8 cellular contexts compared by ENCODE assay signal in the genomic region with DNA sequence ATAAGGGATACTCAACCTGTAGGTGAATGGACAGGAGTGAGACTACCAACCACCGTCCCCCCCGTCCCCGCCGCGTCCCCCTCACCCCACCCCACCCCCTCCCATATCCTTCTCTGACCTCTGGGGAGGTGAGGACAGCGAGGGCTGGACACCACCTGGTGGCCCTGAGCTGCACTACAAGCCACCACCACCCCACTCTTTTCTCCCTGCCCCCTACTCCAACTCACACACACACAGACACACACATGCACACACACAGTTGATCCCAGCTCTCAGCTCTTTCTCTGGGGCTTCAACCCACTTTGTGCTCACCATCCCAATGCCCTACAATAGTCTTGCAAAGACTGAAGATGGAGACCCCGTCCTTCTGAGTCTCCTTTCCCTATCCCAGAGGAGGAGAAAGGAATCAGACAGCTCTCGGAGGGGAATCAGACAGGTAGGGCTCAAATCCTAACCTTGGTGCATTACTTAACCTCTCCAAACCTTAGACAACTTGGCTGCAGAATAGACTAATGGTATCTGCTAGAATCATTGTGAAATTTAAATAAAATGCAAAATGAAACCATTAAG.
A peak's percentile ranks its signal among the peaks of the same experiment; 100 is the strongest.
DNase-seq lines count a peak whose midpoint lies in the region; ATAC-seq and TF ChIP-seq lines count a peak whose summit lies in the region.

No MANE protein-coding gene starts in this region.

- TF ChIP-seq CTCF in CD8-positive, alpha-beta T cell (IDR thresholded peaks at IDR 0.05), result no peak
- TF ChIP-seq CTCF in H9 (conservative IDR thresholded peaks at IDR 0.05) (peak; percentile 70), epithelial cell of proximal tubule (conservative IDR thresholded peaks at IDR 0.05; ENCODE audit: low read depth, low read length) (peak; percentile 73), nephron (IDR thresholded peaks at IDR 0.05; ENCODE audit: unreplicated experiment in 3 of 3) (peak; percentile 36 to 51 (median 46))

- no peak overlapping the region for H2AK5ac ChIP-seq in H9 (ENCODE audit: insufficient read length, low read length)

- no peak overlapping the region for H3K4me3 ChIP-seq in CD8-positive, alpha-beta T cell (ENCODE audit: low read depth, low read length)
- no peak overlapping the region for H3K4me3 ChIP-seq in epithelial cell of proximal tubule (ENCODE audit: low read depth, low read length)

- no peak overlapping the region for H3K27ac Mint-ChIP-seq in CD8-positive, alpha-beta T cell
- H3K27ac Mint-ChIP-seq in H9 (no peak overlapping the region), nephron (no peak overlapping the region)

- H3K36me3 Mint-ChIP-seq in CD8-positive, alpha-beta T cell, result no peaks in the 10 kb centered on the region
- H3K36me3 Mint-ChIP-seq in H9 (ENCODE audit: insufficient read depth in 1 of 3, low read depth in 3 of 3) (no peaks in the 10 kb centered on the region), nephron (ENCODE audit: low read depth) (no peaks in the 10 kb centered on the region)

- peaks cover 24% of the 10 kb centered on the region for H3K27me3 Mint-ChIP-seq in CD8-positive, alpha-beta T cell (ENCODE audit: low read depth)
- H3K27me3 Mint-ChIP-seq in H9 (ENCODE audit: low read depth), result peaks cover 20% of the 10 kb centered on the region
- H3K27me3 Mint-ChIP-seq in nephron (ENCODE audit: low read depth), result peaks cover 23% of the 10 kb centered on the region

- CTCF ChIA-PET in CD8-positive, alpha-beta T cell (lab: Charles Lee), result interaction anchor here (0.5 to 1.6 kb wide), 10 partner anchors 11 to 106 kb away, joined by 3 to 12 read pairs (median 4); no protein-coding TSS in a partner anchor

- no peak overlapping the region for H3K4me3 Mint-ChIP-seq in CD8-positive, alpha-beta T cell
- H3K4me3 Mint-ChIP-seq in H9, result no peak overlapping the region
- no peak overlapping the region for H3K4me3 Mint-ChIP-seq in nephron

- intact Hi-C loops in CD8-positive, alpha-beta T cell (cut with DNase I, micrococcal nuclease), result loop anchor here (1.0 kb wide), 2 partner anchors 91 to 102 kb away; no protein-coding TSS in a partner anchor

- no peaks in the 10 kb centered on the region for H3K9me3 Mint-ChIP-seq in CD8-positive, alpha-beta T cell
- H3K9me3 Mint-ChIP-seq in H9 (no peaks in the 10 kb centered on the region), nephron (no peaks in the 10 kb centered on the region)

- H2AFZ ChIP-seq in H9 (ENCODE audit: low read length), result no peak overlapping the region

- H3K56ac ChIP-seq in H9 (ENCODE audit: insufficient read length, low read depth, low read length), result no peak overlapping the region

- H3K9ac ChIP-seq in H9 (ENCODE audit: extremely low read depth, insufficient read length, low read length), result no peak overlapping the region

- no peaks in the 10 kb centered on the region for H4K20me1 ChIP-seq in H9 (ENCODE audit: control insufficient read depth, insufficient read depth, insufficient read length)

- H2BK12ac ChIP-seq in H9 (ENCODE audit: insufficient read length, low read depth, low read length), result no peak overlapping the region

- no peak overlapping the region for H3K18ac ChIP-seq in H9 (ENCODE audit: insufficient read length, low read depth, low read length)

- POLR2A ChIA-PET in CD8-positive, alpha-beta T cell (lab: Charles Lee), result no interaction called here

- no peaks in the 10 kb centered on the region for H3K79me1 ChIP-seq in H9 (ENCODE audit: insufficient read depth, low read depth, low read length, poor library complexity, severe bottlenecking)

- no peak overlapping the region for H2BK5ac ChIP-seq in H9 (ENCODE audit: insufficient read length, low read length)

- no peak overlapping the region for H2BK20ac ChIP-seq in H9 (ENCODE audit: low read depth, low read length, poor library complexity, severe bottlenecking)

- no peak overlapping the region for H2BK120ac ChIP-seq in H9 (ENCODE audit: low read depth, low read length, poor library complexity, severe bottlenecking)

- H3K23me2 ChIP-seq in H9 (ENCODE audit: insufficient read length, low read depth, low read length, poor library complexity, severe bottlenecking), result no peaks in the 10 kb centered on the region

- DNase-seq in CD8-positive, alpha-beta T cell, result no peak
- DNase-seq in H9 (peak; percentile 80), SHP77 (lab: John Stamatoyannopoulos, UW) (peak; percentile 28 to 43), epithelial cell of proximal tubule (ENCODE audit: low read depth) (no peak), T-helper 9 cell (no peak)
- DNase-seq in effector CD8-positive, alpha-beta T cell (lab: John Stamatoyannopoulos, UW), result no peak

- no CpG with 5 or more reads among the region's 8 CpGs for WGBS in H9 (ENCODE audit: extremely low coverage, insufficient read length, low lambda C conversion rate)

- no peaks in the 10 kb centered on the region for H3K4me1 ChIP-seq in CD8-positive, alpha-beta T cell (ENCODE audit: insufficient read depth, low read length)
- no peaks in the 10 kb centered on the region for H3K4me1 ChIP-seq in H9 (ENCODE audit: insufficient read depth, low read length)

- no peak overlapping the region for H2BK15ac ChIP-seq in H9 (ENCODE audit: low read depth, low read length)

- no peaks in the 10 kb centered on the region for H3K27me3 ChIP-seq in CD8-positive, alpha-beta T cell (ENCODE audit: insufficient read depth, low read length)
- H3K27me3 ChIP-seq in H9 (ENCODE audit: insufficient read depth, low read length), result no peaks in the 10 kb centered on the region

- H3K36me3 ChIP-seq in CD8-positive, alpha-beta T cell (ENCODE audit: insufficient read depth, low read length), result no peaks in the 10 kb centered on the region

- no peak overlapping the region for H4K8ac ChIP-seq in H9 (replicated peaks; ENCODE audit: insufficient read length, low read depth, low read length)

- no peak overlapping the region for H3K4ac ChIP-seq in H9 (ENCODE audit: low read depth, low read length)

- H4K91ac ChIP-seq in H9 (ENCODE audit: insufficient read length, low read depth, low read length), result no peak overlapping the region

- H3K79me2 ChIP-seq in H9 (ENCODE audit: insufficient read depth, low read length), result no peaks in the 10 kb centered on the region

- H3K23ac ChIP-seq in H9 (ENCODE audit: insufficient read length, low read depth, low read length), result no peak overlapping the region

- H3K9me3 ChIP-seq in CD8-positive, alpha-beta T cell (ENCODE audit: low read length), result no peaks in the 10 kb centered on the region
- no peaks in the 10 kb centered on the region for H3K9me3 ChIP-seq in H9 (ENCODE audit: control insufficient read depth, low read depth, low read length)

- H3K27ac ChIP-seq in CD8-positive, alpha-beta T cell (ENCODE audit: low read depth, low read length), result no peak overlapping the region
- no peak overlapping the region for H3K27ac ChIP-seq in H9 (ENCODE audit: insufficient read length, low read depth, low read length)

- H3K14ac ChIP-seq in H9 (ENCODE audit: insufficient read depth, low read length), result no peak overlapping the region

- H4K5ac ChIP-seq in H9 (ENCODE audit: insufficient read length, low read depth, low read length), result no peak overlapping the region

- H3T11ph ChIP-seq in H9 (ENCODE audit: low read length), result no peak overlapping the region

- peak; percentile 58 for ATAC-seq in CD8-positive, alpha-beta T cell
- no peak for ATAC-seq in GM19397 (IDR thresholded peaks at IDR 0.05; ENCODE audit: unreplicated experiment)

- peaks cover 3% of the 10 kb centered on the region for H3K4me1 Mint-ChIP-seq in CD8-positive, alpha-beta T cell (ENCODE audit: low read depth)
- H3K4me1 Mint-ChIP-seq in H9 (peaks cover 4 to 15% of the 10 kb centered on the region in 2 experiments; a peak in 3 of 4 replicates), nephron (peaks cover 5% of the 10 kb centered on the region)

- H3K4me2 ChIP-seq in H9 (ENCODE audit: insufficient read depth, insufficient read length, low read length), result no peak overlapping the region

Comparison
In these comparisons a context has a peak if more than half of its experiments do, and no peak if none do; other contexts are left out.
1. DNase-seq: peak in H9 (single experiment) and SHP77 (2 of 2); none in CD8-positive, alpha-beta T cell (0 of 7), epithelial cell of proximal tubule (single experiment), T-helper 9 cell (single experiment) and effector CD8-positive, alpha-beta T cell (single experiment).